ENCODE assay signal across 18 cellular contexts in the genomic region with DNA sequence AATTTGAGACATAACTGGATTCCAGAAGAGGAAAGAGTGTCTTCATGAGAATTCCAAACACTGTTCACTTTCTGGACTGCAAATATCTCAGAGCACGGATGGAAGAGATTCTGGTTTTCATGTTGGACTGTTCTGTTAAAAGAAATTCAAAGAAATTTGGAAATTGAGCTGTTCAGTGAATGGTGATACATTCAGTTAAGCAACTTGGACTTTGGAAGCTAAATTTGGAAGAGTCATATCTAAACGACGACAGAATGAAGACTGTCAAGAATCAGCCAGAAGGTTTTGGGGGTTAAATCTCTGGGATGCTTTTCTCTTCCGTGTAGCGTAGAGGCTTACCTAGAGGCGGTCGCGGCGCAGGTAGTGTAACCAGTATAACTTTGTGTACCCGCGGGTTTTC. TPM values are rescaled to one million over a fixed set of nuclear protein-coding genes. Genes with fewer than 3 reads are reported as not detected.
A peak's percentile ranks its signal among the peaks of the same experiment; 100 is the strongest.
DNase-seq lines count a peak whose midpoint lies in the region; ATAC-seq, FAIRE-seq and TF ChIP-seq lines count a peak whose summit lies in the region.
"Had no signal": no experiment of that assay in that cellular context is flagged by ENCODE, and none has a peak within 500 bp of the region (broad histone marks: within the 10 kb centered on the region; RNA-seq: fewer than 3 reads in every experiment).

No MANE protein-coding gene starts in this region.

- peaks cover 68% of the 10 kb centered on the region for H4K20me1 ChIP-seq in astrocyte (ENCODE audit: insufficient read depth, low read length)

- H3K27me3 Mint-ChIP-seq in activated T-cell treated with anti-CD3 and anti-CD28 coated beads, Interleukin-2, amount 50 U/mL, for 72 hours (ENCODE audit: low read depth): no peaks in the 10 kb centered on the region
- H3K27me3 Mint-ChIP-seq in astrocyte (ENCODE audit: low read depth, unreplicated experiment) (no peaks in the 10 kb centered on the region), glutamatergic neuron (ENCODE audit: unreplicated experiment) (peaks cover 2% of the 10 kb centered on the region), nephron progenitor cell (ENCODE audit: low read depth, poor library complexity) (peaks cover 3% of the 10 kb centered on the region)

- H3K9me3 ChIP-seq in astrocyte (ENCODE audit: insufficient read depth, low read depth, low read length): no peaks in the 10 kb centered on the region
- H3K9me3 ChIP-seq: HAP-1 had no signal

- no peak for TF ChIP-seq CTCF in astrocyte (IDR thresholded peaks at IDR 0.05; ENCODE audit: insufficient read depth, low read depth, low read length)
- TF ChIP-seq CTCF in glutamatergic neuron (IDR thresholded peaks at IDR 0.05; ENCODE audit: partially characterized antibody, unreplicated experiment): no peak
- TF ChIP-seq CTCF in nephron progenitor cell (IDR thresholded peaks at IDR 0.05): no peak

- H3K36me3 Mint-ChIP-seq in activated T-cell treated with anti-CD3 and anti-CD28 coated beads, Interleukin-2, amount 50 U/mL, for 72 hours (ENCODE audit: insufficient read depth in 2 of 2): peaks cover 20 to 52% of the 10 kb centered on the region in 2 donors
- H3K36me3 Mint-ChIP-seq in astrocyte (ENCODE audit: low read depth, unreplicated experiment): peaks cover 33% of the 10 kb centered on the region
- H3K36me3 Mint-ChIP-seq in glutamatergic neuron (ENCODE audit: unreplicated experiment): no peaks in the 10 kb centered on the region
- peaks cover 86% of the 10 kb centered on the region for H3K36me3 Mint-ChIP-seq in nephron progenitor cell (ENCODE audit: low read depth)
- peaks cover 19 to 42% of the 10 kb centered on the region in 2 donors for H3K36me3 Mint-ChIP-seq in activated naive CD4-positive, alpha-beta T cell treated with anti-CD3 and anti-CD28 coated beads, Interleukin-2, amount 50 U/mL, for 72 hours

- H3K27ac ChIP-seq in astrocyte (ENCODE audit: low read depth, low read length): no peak overlapping the region
- H3K27ac ChIP-seq: 22Rv1 had no signal

- peaks cover 57% of the 10 kb centered on the region for H3K36me3 ChIP-seq in astrocyte (ENCODE audit: insufficient read depth, low read length)

- no peaks in the 10 kb centered on the region for H3K4me1 Mint-ChIP-seq in activated T-cell treated with anti-CD3 and anti-CD28 coated beads, Interleukin-2, amount 50 U/mL, for 72 hours (ENCODE audit: low read depth)
- peaks cover 13% of the 10 kb centered on the region for H3K4me1 Mint-ChIP-seq in astrocyte (ENCODE audit: low read depth, unreplicated experiment)
- peaks cover 16% of the 10 kb centered on the region for H3K4me1 Mint-ChIP-seq in glutamatergic neuron (ENCODE audit: low read depth, unreplicated experiment)
- H3K4me1 Mint-ChIP-seq in nephron progenitor cell: no peaks in the 10 kb centered on the region
- H3K4me1 Mint-ChIP-seq: CD14-positive monocyte had no signal

- H3K4me3 ChIP-seq in astrocyte (ENCODE audit: insufficient read depth, low read depth, low read length): no peak overlapping the region
- H3K4me3 ChIP-seq: HAP-1 had no signal

- TF ChIP-seq POLR2A in erythroblast (IDR thresholded peaks at IDR 0.05; ENCODE audit: low read length): no peak

- H3K9me3 Mint-ChIP-seq in activated T-cell treated with anti-CD3 and anti-CD28 coated beads, Interleukin-2, amount 50 U/mL, for 72 hours: no peaks in the 10 kb centered on the region
- H3K9me3 Mint-ChIP-seq in astrocyte (ENCODE audit: unreplicated experiment) (no peaks in the 10 kb centered on the region), glutamatergic neuron (ENCODE audit: unreplicated experiment) (no peaks in the 10 kb centered on the region), nephron progenitor cell (no peaks in the 10 kb centered on the region)
- no peaks in the 10 kb centered on the region for H3K9me3 Mint-ChIP-seq in activated naive CD4-positive, alpha-beta T cell treated with anti-CD3 and anti-CD28 coated beads, Interleukin-2, amount 50 U/mL, for 72 hours
- H3K9me3 Mint-ChIP-seq: CD14-positive monocyte; CD8-positive, alpha-beta T cell had no signal

- H3K9ac ChIP-seq in astrocyte (ENCODE audit: low read length): no peak overlapping the region

- H3K4me2 ChIP-seq in astrocyte (ENCODE audit: low read length): no peak overlapping the region

- H3K4me1 ChIP-seq in astrocyte (ENCODE audit: insufficient read depth, low read length): peaks cover 6% of the 10 kb centered on the region
- H3K4me1 ChIP-seq: HAP-1 had no signal

- peak; percentile 56 for FAIRE-seq in astrocyte (lab: Jason Lieb, UNC)
- FAIRE-seq: D721Med, G401.6 had no signal

- H2AFZ ChIP-seq in astrocyte (ENCODE audit: low read depth, low read length): no peak overlapping the region

- DNase-seq in activated T-cell treated with anti-CD3 and anti-CD28 coated beads, Interleukin-2, amount 50 U/mL, for 72 hours: no peak
- DNase-seq in activated T-cell treated with anti-CD3 and anti-CD28 coated beads, Interleukin-2, amount 50 U/mL, for 1 hour: no peak
- no peak for DNase-seq in astrocyte (ENCODE audit: low read depth)
- no peak for DNase-seq in glutamatergic neuron
- DNase-seq in nephron progenitor cell: no peak
- DNase-seq in HPDE6-E6E7 (ENCODE audit: extremely low spot score): no peak
- DNase-seq in activated naive CD4-positive, alpha-beta T cell treated with anti-CD3 and anti-CD28 coated beads, Interleukin-2, amount 50 U/mL, for 72 hours (ENCODE audit: low spot score in 2 of 2): no peak
- no peak for DNase-seq in erythroblast (lab: John Stamatoyannopoulos, UW)
- DNase-seq: CD8-positive, alpha-beta T cell; COR-L47; DMS153; DMS79 treated with DMSO at 0.1 percent for 48 hours; EL had no signal

- no peak overlapping the region for H3K4me3 Mint-ChIP-seq in activated T-cell treated with anti-CD3 and anti-CD28 coated beads, Interleukin-2, amount 50 U/mL, for 72 hours
- no peak overlapping the region for H3K4me3 Mint-ChIP-seq in astrocyte (ENCODE audit: unreplicated experiment)
- no peak overlapping the region for H3K4me3 Mint-ChIP-seq in glutamatergic neuron (ENCODE audit: unreplicated experiment)
- H3K4me3 Mint-ChIP-seq in nephron progenitor cell: no peak overlapping the region
- H3K4me3 Mint-ChIP-seq: CD14-positive monocyte; CD8-positive, alpha-beta T cell had no signal

- peak overlapping the region; percentile 70 for H3K27ac Mint-ChIP-seq in activated T-cell treated with anti-CD3 and anti-CD28 coated beads, Interleukin-2, amount 50 U/mL, for 72 hours
- no peak overlapping the region for H3K27ac Mint-ChIP-seq in astrocyte (ENCODE audit: unreplicated experiment)
- peak overlapping the region; percentile 66 for H3K27ac Mint-ChIP-seq in glutamatergic neuron (ENCODE audit: unreplicated experiment)
- peak overlapping the region; percentile 44 for H3K27ac Mint-ChIP-seq in nephron progenitor cell
- no peak overlapping the region for H3K27ac Mint-ChIP-seq in activated naive CD4-positive, alpha-beta T cell treated with anti-CD3 and anti-CD28 coated beads, Interleukin-2, amount 50 U/mL, for 72 hours
- H3K27ac Mint-ChIP-seq: CD14-positive monocyte; CD8-positive, alpha-beta T cell had no signal

- no peaks in the 10 kb centered on the region for H3K27me3 ChIP-seq in astrocyte (ENCODE audit: insufficient read depth, low read length)

- H3K79me2 ChIP-seq in astrocyte (ENCODE audit: insufficient read depth, low read length): peaks cover 47% of the 10 kb centered on the region

- no peak for ATAC-seq in activated T-cell treated with anti-CD3 and anti-CD28 coated beads, Interleukin-2, amount 50 U/mL, for 72 hours (replicated peaks in 1 of 2)
- no peak for ATAC-seq in activated naive CD4-positive, alpha-beta T cell treated with anti-CD3 and anti-CD28 coated beads, Interleukin-2, amount 50 U/mL, for 72 hours
- ATAC-seq: CD8-positive, alpha-beta T cell had no signal

RNA-seq across cellular contexts. Expression of a gene that starts 25.6 kb away (rescaled TPM):
- 100 to 1,000 TPM; 108 to 112 TPM for total RNA-seq in activated T-cell treated with anti-CD3 and anti-CD28 coated beads, Interleukin-2, amount 50 U/mL, for 72 hours
- 60.4 and 65.1 TPM in 2 replicates for total RNA-seq in astrocyte
- 133 TPM for total RNA-seq in glutamatergic neuron (ENCODE audit: unreplicated experiment)
- 100 to 1,000 TPM; 127 to 154 TPM for total RNA-seq in activated naive CD4-positive, alpha-beta T cell treated with anti-CD3 and anti-CD28 coated beads, Interleukin-2, amount 50 U/mL, for 72 hours

RNA-seq across cellular contexts. Expression of a gene that starts 25.9 kb away (rescaled TPM):
- 100 to 1,000 TPM in 1 of 2 donors, 10 to 100 TPM in 1; 83.2 to 106 TPM for total RNA-seq in activated T-cell treated with anti-CD3 and anti-CD28 coated beads, Interleukin-2, amount 50 U/mL, for 72 hours
- total RNA-seq in astrocyte: 50.6 and 51.9 TPM in 2 replicates
- total RNA-seq in glutamatergic neuron (ENCODE audit: unreplicated experiment): 70.9 TPM
- total RNA-seq in activated naive CD4-positive, alpha-beta T cell treated with anti-CD3 and anti-CD28 coated beads, Interleukin-2, amount 50 U/mL, for 72 hours: 100 to 1,000 TPM; 107 to 233 TPM

RNA-seq across cellular contexts. Expression of a gene that starts 31.9 kb away (rescaled TPM):
- total RNA-seq in activated T-cell treated with anti-CD3 and anti-CD28 coated beads, Interleukin-2, amount 50 U/mL, for 72 hours: 10 to 100 TPM; 33.8 to 34.1 TPM
- total RNA-seq in astrocyte: 48.0 and 49.3 TPM in 2 replicates
- 22.8 TPM for total RNA-seq in glutamatergic neuron (ENCODE audit: unreplicated experiment)
- 10 to 100 TPM; 32.0 to 47.2 TPM for total RNA-seq in activated naive CD4-positive, alpha-beta T cell treated with anti-CD3 and anti-CD28 coated beads, Interleukin-2, amount 50 U/mL, for 72 hours

RNA-seq across cellular contexts. Expression of a gene that starts 32.4 kb away (rescaled TPM):
- total RNA-seq in activated T-cell treated with anti-CD3 and anti-CD28 coated beads, Interleukin-2, amount 50 U/mL, for 72 hours: 1 to 10 TPM; 3.0 to 5.1 TPM
- total RNA-seq in astrocyte (8.4 and 9.8 TPM in 2 replicates), glutamatergic neuron (ENCODE audit: unreplicated experiment) (64.4 TPM)
- 1 to 10 TPM; 3.2 to 5.2 TPM for total RNA-seq in activated naive CD4-positive, alpha-beta T cell treated with anti-CD3 and anti-CD28 coated beads, Interleukin-2, amount 50 U/mL, for 72 hours

RNA-seq across cellular contexts. Expression of a gene that starts 41.6 kb away (rescaled TPM):
- total RNA-seq in activated T-cell treated with anti-CD3 and anti-CD28 coated beads, Interleukin-2, amount 50 U/mL, for 72 hours: 1,000 to 10,000 TPM; 1,272 to 1,302 TPM
- 894 and 943 TPM in 2 replicates for total RNA-seq in astrocyte
- 514 TPM for total RNA-seq in glutamatergic neuron (ENCODE audit: unreplicated experiment)
- 1,000 to 10,000 TPM; 1,044 to 1,174 TPM for total RNA-seq in activated naive CD4-positive, alpha-beta T cell treated with anti-CD3 and anti-CD28 coated beads, Interleukin-2, amount 50 U/mL, for 72 hours

Comparison
In these comparisons a context has a peak if more than half of its experiments do, and no peak if none do; other contexts are left out.
1. H3K27ac Mint-ChIP-seq: peak in activated T-cell treated with anti-CD3 and anti-CD28 coated beads, Interleukin-2, amount 50 U/mL, for 72 hours (single experiment), glutamatergic neuron (single experiment) and nephron progenitor cell (single experiment); none in astrocyte (single experiment) and activated naive CD4-positive, alpha-beta T cell treated with anti-CD3 and anti-CD28 coated beads, Interleukin-2, amount 50 U/mL, for 72 hours (0 of 2).